In genomic region chr12:120150919-120151525, GRCh38 we compare ENCODE assay signal across 29 cellular contexts.
"Had no signal": no experiment of that assay in that cellular context is flagged by ENCODE, and none has a peak within 500 bp of the region (broad histone marks: within the 10 kb centered on the region; RNA-seq: fewer than 3 reads in every experiment).

No MANE protein-coding gene starts in this region.

- H2AFZ ChIP-seq: neural progenitor cell had no signal

- H3K4me3 ChIP-seq: left ventricle myocardium inferior, lung, neural progenitor cell, ovary, right atrium auricular region, right lobe of liver, skin epidermis, stomach, testis, thyroid gland, transverse colon, upper lobe of left lung, vagina had no signal

- H3K27me3 Mint-ChIP-seq: naive B cell; progenitor cell of endocrine pancreas; stimulated activated naive B cell treated with anti-CD40 and anti-IgM and Interleukin-4, amounts not matched to agents 10 μg/mL and 1 μg/mL and 100 μg/mL, for 72 hours had no signal

- H3K36me3 ChIP-seq: neural progenitor cell, ovary had no signal

- H3K9me3 ChIP-seq: left ventricle myocardium inferior, neutrophil, ovary, right atrium auricular region, right lobe of liver, stomach, testis, thyroid gland, transverse colon, upper lobe of left lung, vagina had no signal

- H3K9me3 Mint-ChIP-seq: immature natural killer cell; mesothelial cell of epicardium; naive B cell; natural killer cell; nephron progenitor cell; neural progenitor cell; stimulated activated naive B cell treated with anti-CD40 and anti-IgM and Interleukin-4, amounts not matched to agents 10 μg/mL and 1 μg/mL and 100 μg/mL, for 72 hours had no signal

- DNase-seq: hypothalamus; immature natural killer cell; left ventricle myocardium inferior; mesendoderm; naive B cell; natural killer cell; nephron progenitor cell; occipital lobe; ovary; stimulated activated CD4-positive, alpha-beta T cell treated with anti-CD3 and anti-CD28 coated beads, Interleukin-12 subunit alpha, Interleukin-12 subunit beta, amount 100 ng/mL, for 4 hours; stimulated activated CD4-positive, alpha-beta T cell treated with anti-CD3 and anti-CD28 coated beads, Interleukin-15, amount 100 ng/mL, for 24 hours; stimulated activated CD4-positive, alpha-beta T cell treated with anti-CD3 and anti-CD28 coated beads, Interleukin-2, amount 100 ng/mL, for 24 hours; stimulated activated CD4-positive, alpha-beta T cell treated with anti-CD3 and anti-CD28 coated beads, Interleukin-4, amount 100 ng/mL, for 1 hour; stimulated activated naive B cell treated with anti-CD40 and anti-IgM and Interleukin-4, amounts not matched to agents 10 μg/mL and 1 μg/mL and 100 μg/mL, for 72 hours; stimulated activated naive CD8-positive, alpha-beta T cell treated with anti-CD3 and anti-CD28 coated beads, Interleukin-15, Interleukin-2, amounts not matched to agents 100 U/mL and 50 U/mL, for 24 hours; stomach; testis; thyroid gland; transverse colon had no signal

- H3K27ac ChIP-seq: left ventricle myocardium inferior, neural progenitor cell, neutrophil, ovary, right atrium auricular region, right lobe of liver, skin epidermis, stomach, testis, thyroid gland, transverse colon, upper lobe of left lung, vagina had no signal

- ATAC-seq: natural killer cell; stimulated activated naive B cell treated with anti-CD40 and anti-IgM and Interleukin-4, amounts not matched to agents 10 μg/mL and 1 μg/mL and 100 μg/mL, for 72 hours; stimulated activated naive CD8-positive, alpha-beta T cell treated with anti-CD3 and anti-CD28 coated beads, Interleukin-15, Interleukin-2, amounts not matched to agents 100 U/mL and 50 U/mL, for 24 hours had no signal

- H3K4me3 Mint-ChIP-seq: immature natural killer cell; mesothelial cell of epicardium; natural killer cell; nephron progenitor cell; neural progenitor cell; stimulated activated naive B cell treated with anti-CD40 and anti-IgM and Interleukin-4, amounts not matched to agents 10 μg/mL and 1 μg/mL and 100 μg/mL, for 72 hours had no signal

- H3K4me1 Mint-ChIP-seq: immature natural killer cell; mesothelial cell of epicardium; natural killer cell; nephron progenitor cell; neural progenitor cell; stimulated activated naive B cell treated with anti-CD40 and anti-IgM and Interleukin-4, amounts not matched to agents 10 μg/mL and 1 μg/mL and 100 μg/mL, for 72 hours had no signal

- H3K27me3 ChIP-seq: neural progenitor cell, neutrophil, ovary, right atrium auricular region, right lobe of liver, stomach, testis, thyroid gland, transverse colon, upper lobe of left lung, vagina had no signal

- H3K4me2 ChIP-seq: neural progenitor cell had no signal

- H3K27ac Mint-ChIP-seq: immature natural killer cell, mesothelial cell of epicardium, naive B cell, natural killer cell, nephron progenitor cell, neural progenitor cell had no signal

- H3K4me1 ChIP-seq: left ventricle myocardium inferior, neural progenitor cell, right atrium auricular region, right lobe of liver, stomach, testis, thyroid gland, transverse colon, upper lobe of left lung, vagina had no signal

- H3K9ac ChIP-seq: neural progenitor cell had no signal
